In the genomic region with DNA sequence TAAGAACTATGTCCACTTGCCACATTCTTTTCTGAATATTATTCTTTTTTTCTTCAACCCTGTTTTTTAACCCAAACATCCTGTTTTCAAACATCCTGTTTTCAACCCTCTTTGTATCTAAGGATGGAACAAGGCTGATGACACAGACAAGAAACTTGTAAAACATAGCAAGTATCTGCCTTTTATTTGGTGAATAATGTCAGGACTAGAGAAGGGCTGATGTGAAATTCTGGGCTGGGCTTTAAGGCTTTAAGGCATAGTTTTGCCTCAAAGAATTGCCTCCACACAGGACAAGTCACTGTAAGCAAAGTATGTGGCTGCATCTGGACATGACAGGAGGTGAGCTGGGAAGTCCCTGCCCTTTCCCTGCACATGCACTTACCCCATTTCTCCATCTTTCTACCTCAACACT, we compare ENCODE assay signal across 9 cellular contexts. TPM values are rescaled to one million over a fixed set of nuclear protein-coding genes. Genes with fewer than 3 reads are reported as not detected.
DNase-seq lines count a peak whose midpoint lies in the region; ATAC-seq, FAIRE-seq and TF ChIP-seq lines count a peak whose summit lies in the region.
"Had no signal": no experiment of that assay in that cellular context is flagged by ENCODE, and none has a peak within 500 bp of the region (broad histone marks: within the 10 kb centered on the region; RNA-seq: fewer than 3 reads in every experiment).

No MANE protein-coding gene starts in this region.

- peaks cover 22% of the 10 kb centered on the region for H3K4me1 ChIP-seq in astrocyte (ENCODE audit: insufficient read depth, low read length)

- peak overlapping the region; percentile 10 for H3K4me2 ChIP-seq in astrocyte (ENCODE audit: low read length)

- peaks cover 6 to 8% of the 10 kb centered on the region in 2 donors for H3K36me3 Mint-ChIP-seq in activated T-cell treated with anti-CD3 and anti-CD28 coated beads, Interleukin-2, amount 50 U/mL, for 72 hours (ENCODE audit: insufficient read depth in 2 of 2)
- H3K36me3 Mint-ChIP-seq in astrocyte (ENCODE audit: low read depth, unreplicated experiment), result no peaks in the 10 kb centered on the region

- H3K27me3 ChIP-seq in astrocyte (ENCODE audit: insufficient read depth, low read length), result no peaks in the 10 kb centered on the region

- H3K9ac ChIP-seq in astrocyte (ENCODE audit: low read length), result peak overlapping the region; percentile 12

- TF ChIP-seq CTCF in astrocyte (IDR thresholded peaks at IDR 0.05; ENCODE audit: insufficient read depth, low read depth, low read length), result no peak
- no peak for TF ChIP-seq CTCF in GM13976 (IDR thresholded peaks at IDR 0.05; ENCODE audit: borderline replicate concordance, control extremely low read depth, extremely low read depth, insufficient read depth, missing control alignments)

- no peaks in the 10 kb centered on the region for H3K36me3 ChIP-seq in astrocyte (ENCODE audit: insufficient read depth, low read length)

- H2AFZ ChIP-seq in astrocyte (ENCODE audit: low read depth, low read length), result no peak overlapping the region

- FAIRE-seq in astrocyte (lab: Jason Lieb, UNC), result no peak

- H3K9me3 Mint-ChIP-seq in activated T-cell treated with anti-CD3 and anti-CD28 coated beads, Interleukin-2, amount 50 U/mL, for 72 hours, result peaks cover 0 to 3% of the 10 kb centered on the region in 2 donors
- no peaks in the 10 kb centered on the region for H3K9me3 Mint-ChIP-seq in astrocyte (ENCODE audit: unreplicated experiment)
- H3K9me3 Mint-ChIP-seq in stimulated activated naive CD8-positive, alpha-beta T cell treated with anti-CD3 and anti-CD28 coated beads, Interleukin-15, amount 100 ng/mL, for 72 hours, result peaks cover 0 to 4% of the 10 kb centered on the region in 2 donors

- H3K27ac Mint-ChIP-seq in activated T-cell treated with anti-CD3 and anti-CD28 coated beads, Interleukin-2, amount 50 U/mL, for 72 hours, result peak overlapping the region; percentile 93
- H3K27ac Mint-ChIP-seq in astrocyte (ENCODE audit: unreplicated experiment), result peak overlapping the region; percentile 88
- peak overlapping the region; percentile 96 to 99 for H3K27ac Mint-ChIP-seq in stimulated activated naive CD8-positive, alpha-beta T cell treated with anti-CD3 and anti-CD28 coated beads, Interleukin-15, amount 100 ng/mL, for 72 hours

- peak; percentile 61 to 62 for ATAC-seq in activated T-cell treated with anti-CD3 and anti-CD28 coated beads, Interleukin-2, amount 50 U/mL, for 72 hours (replicated peaks in 1 of 2)
- ATAC-seq in HG02973 (IDR thresholded peaks at IDR 0.05; ENCODE audit: unreplicated experiment), result peak; percentile 28
- peak; percentile 74 for ATAC-seq in stimulated activated naive CD8-positive, alpha-beta T cell treated with anti-CD3 and anti-CD28 coated beads, Interleukin-15, amount 100 ng/mL, for 72 hours

- H3K27me3 Mint-ChIP-seq in activated T-cell treated with anti-CD3 and anti-CD28 coated beads, Interleukin-2, amount 50 U/mL, for 72 hours (ENCODE audit: low read depth), result no peaks in the 10 kb centered on the region
- H3K27me3 Mint-ChIP-seq in astrocyte (ENCODE audit: low read depth, unreplicated experiment), result no peaks in the 10 kb centered on the region
- no peaks in the 10 kb centered on the region for H3K27me3 Mint-ChIP-seq in stimulated activated naive CD8-positive, alpha-beta T cell treated with anti-CD3 and anti-CD28 coated beads, Interleukin-15, amount 100 ng/mL, for 72 hours

- H3K4me1 Mint-ChIP-seq in activated T-cell treated with anti-CD3 and anti-CD28 coated beads, Interleukin-2, amount 50 U/mL, for 72 hours (ENCODE audit: low read depth), result peaks cover 81% of the 10 kb centered on the region
- H3K4me1 Mint-ChIP-seq in astrocyte (ENCODE audit: low read depth, unreplicated experiment), result peaks cover 29% of the 10 kb centered on the region
- peaks cover 56% of the 10 kb centered on the region for H3K4me1 Mint-ChIP-seq in stimulated activated naive CD8-positive, alpha-beta T cell treated with anti-CD3 and anti-CD28 coated beads, Interleukin-15, amount 100 ng/mL, for 72 hours

- H4K20me1 ChIP-seq in astrocyte (ENCODE audit: insufficient read depth, low read length), result no peaks in the 10 kb centered on the region

- H3K9me3 ChIP-seq in astrocyte (ENCODE audit: insufficient read depth, low read depth, low read length), result no peaks in the 10 kb centered on the region

- peak overlapping the region; percentile 60 for H3K27ac ChIP-seq in astrocyte (ENCODE audit: low read depth, low read length)
- H3K27ac ChIP-seq: C4-2B had no signal

- H3K4me3 ChIP-seq in astrocyte (ENCODE audit: insufficient read depth, low read depth, low read length), result no peak overlapping the region

- H3K4me3 Mint-ChIP-seq in activated T-cell treated with anti-CD3 and anti-CD28 coated beads, Interleukin-2, amount 50 U/mL, for 72 hours, result peak overlapping the region; percentile 65 to 68
- no peak overlapping the region for H3K4me3 Mint-ChIP-seq in astrocyte (ENCODE audit: unreplicated experiment)
- peak overlapping the region in 1 of 2 donors; percentile 47 for H3K4me3 Mint-ChIP-seq in stimulated activated naive CD8-positive, alpha-beta T cell treated with anti-CD3 and anti-CD28 coated beads, Interleukin-15, amount 100 ng/mL, for 72 hours

- H3K79me2 ChIP-seq in astrocyte (ENCODE audit: insufficient read depth, low read length), result no peaks in the 10 kb centered on the region

- in situ Hi-C loops in GM13976 (cut with MboI; ENCODE audit: low sequenced_read_pairs, unreplicated experiment), result no loop called here

- DNase-seq in activated T-cell treated with anti-CD3 and anti-CD28 coated beads, Interleukin-2, amount 50 U/mL, for 72 hours, result peak; percentile 41 to 46
- DNase-seq in activated T-cell treated with anti-CD3 and anti-CD28 coated beads, Interleukin-2, amount 50 U/mL, for 1 hour, result no peak
- DNase-seq in astrocyte (ENCODE audit: low read depth), result peak; percentile 43
- DNase-seq in stimulated activated naive CD8-positive, alpha-beta T cell treated with anti-CD3 and anti-CD28 coated beads, Interleukin-15, amount 100 ng/mL, for 72 hours, result peak in 1 of 2 donors; percentile 59
- DNase-seq in DMS153 (lab: John Stamatoyannopoulos, UW), result no peak
- no peak for DNase-seq in NCI-H748 treated with DMSO at 0.1 percent for 48 hours (lab: John Stamatoyannopoulos, UW)
- DNase-seq in GM13976 (ENCODE audit: low spot score), result no peak

RNA-seq across cellular contexts. Expression of a gene that starts 42.5 kb away (rescaled TPM):
- 10 to 100 TPM; 22.0 to 25.9 TPM for total RNA-seq in activated T-cell treated with anti-CD3 and anti-CD28 coated beads, Interleukin-2, amount 50 U/mL, for 72 hours
- 50.9 and 53.8 TPM in 2 replicates for total RNA-seq in astrocyte

Comparison
In these comparisons a context has a peak if more than half of its experiments do, and no peak if none do; other contexts are left out.
1. DNase-seq: peak in activated T-cell treated with anti-CD3 and anti-CD28 coated beads, Interleukin-2, amount 50 U/mL, for 72 hours (2 of 2) and astrocyte (single experiment); none in activated T-cell treated with anti-CD3 and anti-CD28 coated beads, Interleukin-2, amount 50 U/mL, for 1 hour (single experiment), DMS153 (single experiment), NCI-H748 treated with DMSO at 0.1 percent for 48 hours (single experiment) and GM13976 (single experiment).
2. Peak in every context shown above with its lines, with median percentiles within 50 percentile points of each other: ATAC-seq and H3K27ac Mint-ChIP-seq.